Comparison of ENCODE assay signal across 8 cellular contexts in genomic region chr14:81464253-81465001, GRCh38.
DNase-seq lines count a peak whose midpoint lies in the region; ATAC-seq and TF ChIP-seq lines count a peak whose summit lies in the region.

No MANE protein-coding gene starts in this region.

- H3K27ac ChIP-seq in KOPT-K1 (ENCODE audit: low read depth, low read length, poor library complexity, severe bottlenecking) = peak overlapping the region; percentile 84
- H3K27ac ChIP-seq in SJSA1 = no peak overlapping the region
- no peak overlapping the region for H3K27ac ChIP-seq in iPS DF 6.9 (ENCODE audit: low read length)

- H3K9me3 ChIP-seq in KOPT-K1 (ENCODE audit: insufficient read depth, low read length, poor library complexity, severe bottlenecking) (no peaks in the 10 kb centered on the region), SJSA1 (replicated peaks) (no peaks in the 10 kb centered on the region), iPS DF 6.9 (ENCODE audit: control insufficient read depth, insufficient read depth, low read length) (no peaks in the 10 kb centered on the region)

- in situ Hi-C loops in astrocyte of the spinal cord (cut with HindIII; ENCODE audit: low sequenced_read_pairs) = no loop called here

- peak overlapping the region; percentile 31 for H3K4me3 ChIP-seq in SJSA1
- peak overlapping the region; percentile 43 for H3K4me3 ChIP-seq in astrocyte of the spinal cord (ENCODE audit: low read depth, low read length)
- peak overlapping the region; percentile 21; the same call in 1 of the 2 replicates for H3K4me3 ChIP-seq in iPS DF 6.9 (ENCODE audit: low read length)
- H3K4me3 ChIP-seq in skeletal muscle cell (ENCODE audit: low read depth, low read length) = peak overlapping the region; percentile 51

- WGBS in iPS DF 6.9 (ENCODE audit: insufficient coverage, insufficient read length) = no CpG with 5 or more reads among the region's 15 CpGs

- peak; percentile 84 for TF ChIP-seq CTCF in astrocyte of the spinal cord (IDR thresholded peaks at IDR 0.05; ENCODE audit: low read depth, low read length)

- ATAC-seq in GM21786 (IDR thresholded peaks at IDR 0.05; ENCODE audit: unreplicated experiment) = peak; percentile 66

- no peaks in the 10 kb centered on the region for H3K4me1 ChIP-seq in SJSA1 (replicated peaks)
- no peaks in the 10 kb centered on the region for H3K4me1 ChIP-seq in iPS DF 6.9 (ENCODE audit: control insufficient read depth, insufficient read depth, low read length)

- H3K36me3 ChIP-seq in KOPT-K1 (ENCODE audit: insufficient read depth, low read length) (no peaks in the 10 kb centered on the region), SJSA1 (no peaks in the 10 kb centered on the region), iPS DF 6.9 (ENCODE audit: control insufficient read depth, insufficient read depth, low read length) (no peaks in the 10 kb centered on the region)

- DNase-seq in GM03348 (ENCODE audit: low spot score) (peak; percentile 69), SJSA1 (ENCODE audit: low read depth in 1 of 2, low spot score in 2 of 2) (peak in 1 of 2 experiments; percentile 58), astrocyte of the spinal cord (ENCODE audit: low read depth, low spot score) (peak; percentile 71), iPS DF 6.9 (ENCODE audit: low read depth, low spot score) (peak; percentile 35), skeletal muscle cell (ENCODE audit: low read depth) (no peak), cortex of kidney (lab: John Stamatoyannopoulos, UW) (no peak)

- H3K27me3 ChIP-seq in SJSA1 (replicated peaks) (no peaks in the 10 kb centered on the region), iPS DF 6.9 (ENCODE audit: control insufficient read depth, insufficient read depth, low read length) (no peaks in the 10 kb centered on the region)

Comparison
In these comparisons a context has a peak if more than half of its experiments do, and no peak if none do; other contexts are left out.
1. DNase-seq: peak in GM03348 (single experiment), astrocyte of the spinal cord (single experiment) and iPS DF 6.9 (single experiment); none in skeletal muscle cell (single experiment) and cortex of kidney (single experiment).
2. Peak in every context shown above with its lines, with median percentiles within 50 percentile points of each other: H3K4me3 ChIP-seq.